ENCODE assay signal across 21 cellular contexts in genomic region chr7:37504791-37505190, GRCh38. TPM values are rescaled to one million over a fixed set of nuclear protein-coding genes. Genes with fewer than 3 reads are reported as not detected.
DNase-seq lines count a peak whose midpoint lies in the region; ATAC-seq and FAIRE-seq lines count a peak whose summit lies in the region.
"Had no signal": no experiment of that assay in that cellular context is flagged by ENCODE, and none has a peak within 500 bp of the region (broad histone marks: within the 10 kb centered on the region; RNA-seq: fewer than 3 reads in every experiment).

No MANE protein-coding gene starts in this region.

- CTCF ChIA-PET in activated naive CD4-positive, alpha-beta T cell treated with anti-CD3 and anti-CD28 coated beads, Interleukin-2, amount 10 ng/mL, durations not matched to agents 7 days and 5 days (lab: Charles Lee) = interaction anchor here (2.9 kb wide), 1 partner anchor 9 kb away, joined by 12 read pairs; no protein-coding TSS in a partner anchor

- FAIRE-seq in endometrium (lab: Jason Lieb, UNC) = peak; percentile 72
- FAIRE-seq: A549, RCC 7860 had no signal

- no peak overlapping the region for H3K4me3 Mint-ChIP-seq in activated naive CD4-positive, alpha-beta T cell treated with anti-CD3 and anti-CD28 coated beads, Interleukin-2, amount 10 ng/mL, durations not matched to agents 7 days and 5 days
- H3K4me3 Mint-ChIP-seq: CD4-positive, alpha-beta memory T cell had no signal

- in situ Hi-C loops in SK-MEL-5 (cut with HindIII; ENCODE audit: low pct_unique_long_range_greater_than_20kb, low sequenced_read_pairs) = no loop called here

- DNase-seq in SK-MEL-5 (ENCODE audit: low read depth, low spot score) = peak; percentile 28
- DNase-seq in midbrain (lab: John Stamatoyannopoulos, UW) = peak; percentile 20
- DNase-seq in superior temporal gyrus (ENCODE audit: extremely low spot score) = peak; percentile 87
- no peak for DNase-seq in activated naive CD4-positive, alpha-beta T cell treated with anti-CD3 and anti-CD28 coated beads, Interleukin-2, amount 10 ng/mL, durations not matched to agents 7 days and 5 days
- no peak for DNase-seq in UCSD-AML1 (lab: John Stamatoyannopoulos, UW; ENCODE audit: unreplicated experiment)
- DNase-seq: Calu3; CD4-positive, alpha-beta memory T cell; GF-D8; GM23248; NCI-H1092 treated with DMSO at 0.1 percent for 48 hours; NCI-H146; NCI-H2029 treated with DMSO at 0.1 percent for 48 hours; NCI-H2171; NCI-H446 treated with DMSO at 0.1 percent for 48 hours; NCI-H69 had no signal

- peaks cover 25% of the 10 kb centered on the region for H3K27me3 Mint-ChIP-seq in activated naive CD4-positive, alpha-beta T cell treated with anti-CD3 and anti-CD28 coated beads, Interleukin-2, amount 10 ng/mL, durations not matched to agents 7 days and 5 days

- H3K27ac Mint-ChIP-seq in activated naive CD4-positive, alpha-beta T cell treated with anti-CD3 and anti-CD28 coated beads, Interleukin-2, amount 10 ng/mL, durations not matched to agents 7 days and 5 days = no peak overlapping the region
- H3K27ac Mint-ChIP-seq: CD4-positive, alpha-beta memory T cell had no signal

- H3K9me3 Mint-ChIP-seq in activated naive CD4-positive, alpha-beta T cell treated with anti-CD3 and anti-CD28 coated beads, Interleukin-2, amount 10 ng/mL, durations not matched to agents 7 days and 5 days = no peaks in the 10 kb centered on the region
- H3K9me3 Mint-ChIP-seq: CD4-positive, alpha-beta memory T cell had no signal

- no peak for ATAC-seq in HG03135 (IDR thresholded peaks at IDR 0.05; ENCODE audit: unreplicated experiment)
- ATAC-seq: A549, HCT116, Right ventricle myocardium inferior had no signal

- H3K36me3 Mint-ChIP-seq in activated naive CD4-positive, alpha-beta T cell treated with anti-CD3 and anti-CD28 coated beads, Interleukin-2, amount 10 ng/mL, durations not matched to agents 7 days and 5 days = no peaks in the 10 kb centered on the region
- H3K36me3 Mint-ChIP-seq: CD4-positive, alpha-beta memory T cell had no signal

- no peaks in the 10 kb centered on the region for H3K4me1 Mint-ChIP-seq in activated naive CD4-positive, alpha-beta T cell treated with anti-CD3 and anti-CD28 coated beads, Interleukin-2, amount 10 ng/mL, durations not matched to agents 7 days and 5 days
- H3K4me1 Mint-ChIP-seq: CD4-positive, alpha-beta memory T cell had no signal

RNA-seq across cellular contexts. Expression of gene ELMO1, which starts 56.1 kb away (rescaled TPM):
- total RNA-seq in SK-MEL-5 (2014; rRNA removed; shearing (Covaris generic)) = 0.45 and 1.4 TPM in 2 replicates
- 0.60 and 1.8 TPM in 2 replicates for polyA plus RNA-seq in SK-MEL-5 (2015; cell fraction: cytosol; rRNA removed)
- 0.23 TPM in 1 of 2 replicates, not detected in the other for polyA plus RNA-seq in SK-MEL-5 (2015; cell fraction: nucleus; rRNA removed)
- total RNA-seq: Calu3, GM23248 had no signal
- polyA plus RNA-seq: GM23248 had no signal

Comparison
In these comparisons a context has a peak if more than half of its experiments do, and no peak if none do; other contexts are left out.
1. DNase-seq: peak in SK-MEL-5 (single experiment), midbrain (single experiment) and superior temporal gyrus (single experiment); none in activated naive CD4-positive, alpha-beta T cell treated with anti-CD3 and anti-CD28 coated beads, Interleukin-2, amount 10 ng/mL, durations not matched to agents 7 days and 5 days (single experiment) and UCSD-AML1 (single experiment).